29 cellular contexts compared by ENCODE assay signal in genomic region chr19:14328406-14328805, GRCh38.
"Had no signal": no experiment of that assay in that cellular context is flagged by ENCODE, and none has a peak within 500 bp of the region (broad histone marks: within the 10 kb centered on the region; RNA-seq: fewer than 3 reads in every experiment).

No MANE protein-coding gene starts in this region.

- H3K4me3 ChIP-seq: colonic mucosa, coronary artery, dorsolateral prefrontal cortex, esophagus muscularis mucosa, esophagus squamous epithelium, gastrocnemius medialis, gastroesophageal sphincter, heart left ventricle, heart right ventricle had no signal

- H3K27me3 ChIP-seq: colonic mucosa, esophagus muscularis mucosa, esophagus squamous epithelium, foreskin keratinocyte, gastroesophageal sphincter had no signal

- H3K4me3 Mint-ChIP-seq: dendritic cell treated with granulocyte-macrophage colony-stimulating factor and Interleukin-4, amounts not matched to agents 40 ng/mL and 50 ng/mL, for 4 days; effector memory CD8-positive, alpha-beta T cell; endodermal cell had no signal

- H3K36me3 ChIP-seq: colonic mucosa, esophagus muscularis mucosa, esophagus squamous epithelium, gastrocnemius medialis, gastroesophageal sphincter, heart left ventricle, heart right ventricle had no signal

- H3K27ac ChIP-seq: colonic mucosa, coronary artery, dorsolateral prefrontal cortex, epithelial cell of prostate, esophagus muscularis mucosa, esophagus squamous epithelium, foreskin keratinocyte, gastrocnemius medialis, gastroesophageal sphincter, heart left ventricle, heart right ventricle had no signal

- H3K4me1 ChIP-seq: colonic mucosa, foreskin keratinocyte, gastrocnemius medialis had no signal

- H3K9me3 Mint-ChIP-seq: dendritic cell treated with granulocyte-macrophage colony-stimulating factor and Interleukin-4, amounts not matched to agents 40 ng/mL and 50 ng/mL, for 4 days; effector memory CD8-positive, alpha-beta T cell; endodermal cell had no signal

- ATAC-seq: effector memory CD8-positive, alpha-beta T cell; esophagus mucosa; foreskin keratinocyte; gastrocnemius medialis; gastroesophageal sphincter; heart left ventricle; heart right ventricle had no signal

- H3K27ac Mint-ChIP-seq: dendritic cell treated with granulocyte-macrophage colony-stimulating factor and Interleukin-4, amounts not matched to agents 40 ng/mL and 50 ng/mL, for 4 days; effector memory CD8-positive, alpha-beta T cell; endodermal cell had no signal

- FAIRE-seq: colon, endometrium, endothelial cell of umbilical vein, frontal cortex had no signal

- DNase-seq: colonic mucosa; cortex of kidney; dermis blood vessel endothelial cell; dorsolateral prefrontal cortex; effector CD4-positive, alpha-beta T cell; effector CD8-positive, alpha-beta T cell; effector memory CD4-positive, alpha-beta T cell; effector memory CD8-positive, alpha-beta T cell; endodermal cell; erythroblast; esophagus squamous epithelium; foreskin fibroblast; foreskin keratinocyte; foreskin melanocyte; gastrocnemius medialis; glutamatergic neuron; head of caudate nucleus; heart left ventricle; heart right ventricle had no signal

- H3K9me3 ChIP-seq: colonic mucosa, esophagus muscularis mucosa, esophagus squamous epithelium, gastrocnemius medialis, gastroesophageal sphincter had no signal

- H3K27me3 Mint-ChIP-seq: effector memory CD8-positive, alpha-beta T cell had no signal
